In genomic region chr1:46447499-46448108, GRCh38 we compare ENCODE assay signal across 12 cellular contexts. TPM values are rescaled to one million over a fixed set of nuclear protein-coding genes. Genes with fewer than 3 reads are reported as not detected.
A peak's percentile ranks its signal among the peaks of the same experiment; 100 is the strongest.
DNase-seq lines count a peak whose midpoint lies in the region; ATAC-seq and TF ChIP-seq lines count a peak whose summit lies in the region.
"Had no signal": no experiment of that assay in that cellular context is flagged by ENCODE, and none has a peak within 500 bp of the region (broad histone marks: within the 10 kb centered on the region; RNA-seq: fewer than 3 reads in every experiment).

No MANE protein-coding gene starts in this region.

- no peaks in the 10 kb centered on the region for H3K9me3 ChIP-seq in HUES6 (ENCODE audit: control insufficient read depth, insufficient read depth, low read depth, low read length)
- H3K9me3 ChIP-seq in mesenchymal stem cell (ENCODE audit: control insufficient read depth, low read length) = no peaks in the 10 kb centered on the region
- no peaks in the 10 kb centered on the region for H3K9me3 ChIP-seq in stomach
- H3K9me3 ChIP-seq: BLaER1 had no signal

- H3K18ac ChIP-seq in mesenchymal stem cell (ENCODE audit: low read depth in 1 of 2, low read length in 2 of 2) = no peak overlapping the region

- peak overlapping the region; percentile 56 for H3K4me3 ChIP-seq in HUES6 (ENCODE audit: low read depth, low read length)
- peak overlapping the region; percentile 68 for H3K4me3 ChIP-seq in coronary artery
- H3K4me3 ChIP-seq in mesenchymal stem cell (ENCODE audit: insufficient read depth in 1 of 2, low read depth in 1 of 2, low read length in 2 of 2) = peak overlapping the region; percentile 18 to 63
- peak overlapping the region; percentile 31 to 46 (median 38) for H3K4me3 ChIP-seq in stomach
- H3K4me3 ChIP-seq: BLaER1 had no signal

- H3K9ac ChIP-seq in HUES6 (ENCODE audit: low read length) = no peak overlapping the region
- H3K9ac ChIP-seq in mesenchymal stem cell (ENCODE audit: low read length) = peak overlapping the region; percentile 45
- H3K9ac ChIP-seq: BLaER1 had no signal

- intact Hi-C loops in stomach (cut with DNase I; ENCODE audit: low total_unique reads) = no loop called here

- no peak for DNase-seq in coronary artery (ENCODE audit: low spot score)
- DNase-seq in mesenchymal stem cell = no peak
- DNase-seq in stomach = no peak
- DNase-seq in ecto neural progenitor cell (ENCODE audit: low spot score) = no peak

- no peak overlapping the region for H3K14ac ChIP-seq in mesenchymal stem cell (ENCODE audit: low read length in 2 of 2)

- no peak overlapping the region for H3K4ac ChIP-seq in mesenchymal stem cell (ENCODE audit: low read depth in 1 of 2, low read length in 2 of 2)

- H3K4me1 ChIP-seq in HUES6 (ENCODE audit: control insufficient read depth, insufficient read depth, low read length) (peaks cover 30% of the 10 kb centered on the region), mesenchymal stem cell (ENCODE audit: control insufficient read depth, insufficient read depth, low read depth, low read length) (peaks cover 13% of the 10 kb centered on the region), stomach (peaks cover 13 to 20% (median 18%) of the 10 kb centered on the region in 4 donors)

- no peak for TF ChIP-seq EP300 in stomach (IDR thresholded peaks at IDR 0.05)

- H3K36me3 ChIP-seq in HUES6 (ENCODE audit: control insufficient read depth, insufficient read depth, low read length) (no peaks in the 10 kb centered on the region), mesenchymal stem cell (ENCODE audit: control insufficient read depth in 1 of 2, insufficient read depth in 2 of 2, low read depth in 1 of 2, low read length in 2 of 2) (no peaks in the 10 kb centered on the region), stomach (no peaks in the 10 kb centered on the region)
- H3K36me3 ChIP-seq: BLaER1 had no signal

- no peak overlapping the region for H3K23ac ChIP-seq in mesenchymal stem cell (ENCODE audit: low read length in 2 of 2)

- H3K27ac ChIP-seq in HUES6 (ENCODE audit: low read depth, low read length) (no peak overlapping the region), coronary artery (no peak overlapping the region), mesenchymal stem cell (ENCODE audit: low read length, poor library complexity, severe bottlenecking) (no peak overlapping the region), stomach (no peak overlapping the region)
- H3K27ac ChIP-seq: BLaER1 had no signal

- H3K4me2 ChIP-seq in mesenchymal stem cell (ENCODE audit: low read length, poor library complexity, severe bottlenecking) = peak overlapping the region; percentile 65
- H3K4me2 ChIP-seq: BLaER1 had no signal

- no peak overlapping the region for H2AK5ac ChIP-seq in mesenchymal stem cell (ENCODE audit: low read length, severe bottlenecking)

- peaks cover 99% of the 10 kb centered on the region for H3K27me3 ChIP-seq in HUES6 (ENCODE audit: control insufficient read depth, insufficient read depth, low read length)
- peaks cover 83% of the 10 kb centered on the region in 2 experiments for H3K27me3 ChIP-seq in mesenchymal stem cell (ENCODE audit: control insufficient read depth in 1 of 2, insufficient read depth in 1 of 2, low read length in 2 of 2)
- H3K27me3 ChIP-seq in stomach = peaks cover 9 to 74% (median 34%) of the 10 kb centered on the region in 3 donors

- 14% methylated on average over 14 of the region's 14 CpGs for WGBS in mesenchymal stem cell
- 36 to 40% (median 38%) methylated on average over 14 of the region's 14 CpGs for WGBS in stomach, 5 donors

- no peak for ATAC-seq in HG03097 (IDR thresholded peaks at IDR 0.05; ENCODE audit: low FRiP score, unreplicated experiment)
- ATAC-seq in HG02870 (IDR thresholded peaks at IDR 0.05; ENCODE audit: unreplicated experiment) = no peak
- ATAC-seq in HG02798 (IDR thresholded peaks at IDR 0.05; ENCODE audit: poor library complexity, unreplicated experiment) = no peak

- no peak overlapping the region for H2BK15ac ChIP-seq in mesenchymal stem cell (ENCODE audit: low read depth, poor library complexity, severe bottlenecking)

- TF ChIP-seq CTCF in coronary artery (IDR thresholded peaks at IDR 0.05) (no peak), stomach (IDR thresholded peaks at IDR 0.05) (no peak)

- H4K91ac ChIP-seq in mesenchymal stem cell (ENCODE audit: low read length) = no peak overlapping the region

- H2BK12ac ChIP-seq in mesenchymal stem cell (ENCODE audit: low read length in 2 of 2) = no peak overlapping the region

- H2BK120ac ChIP-seq in mesenchymal stem cell (ENCODE audit: low read depth, low read length) = no peak overlapping the region

- no peak overlapping the region for H2BK5ac ChIP-seq in mesenchymal stem cell (ENCODE audit: low read depth, low read length, poor library complexity, severe bottlenecking)

- no peak overlapping the region for H4K8ac ChIP-seq in mesenchymal stem cell (ENCODE audit: low read length)

- no peak for TF ChIP-seq POLR2A in stomach (IDR thresholded peaks at IDR 0.05)

- no peaks in the 10 kb centered on the region for H3K79me1 ChIP-seq in mesenchymal stem cell (replicated peaks; ENCODE audit: low read length, poor library complexity, severe bottlenecking)

- H2AFZ ChIP-seq in mesenchymal stem cell (ENCODE audit: low read depth, low read length) = no peak overlapping the region

RNA-seq across cellular contexts. Expression of gene DMBX1, which starts 42.0 kb away (rescaled TPM):
- not detected for polyA plus RNA-seq in mesenchymal stem cell (2013, experiment 1 of 2)
- not detected for polyA plus RNA-seq in mesenchymal stem cell (2013, experiment 2 of 2)
- not detected for total RNA-seq in stomach
- polyA plus RNA-seq in stomach = not detected
- total RNA-seq: esophagus mucosa, left lobe of liver, temporal lobe had no signal

RNA-seq across cellular contexts. Expression of gene FAAH, which starts 53.5 kb away (rescaled TPM):
- 0.48 TPM for polyA plus RNA-seq in mesenchymal stem cell (2013, experiment 1 of 2)
- polyA plus RNA-seq in mesenchymal stem cell (2013, experiment 2 of 2) = 0.58 TPM
- 100 to 1,000 TPM in 2 of 5 donors, 10 to 100 TPM in 3; 25.3 to 419 (median 52.9) TPM for total RNA-seq in stomach
- 10 to 100 TPM; 42.8 to 45.3 (median 45.0) TPM for polyA plus RNA-seq in stomach
